ENCODE assay signal across 11 cellular contexts in genomic region chr6:155142163-155142901, GRCh38.
DNase-seq lines count a peak whose midpoint lies in the region; ATAC-seq and TF ChIP-seq lines count a peak whose summit lies in the region.
"Had no signal": no experiment of that assay in that cellular context is flagged by ENCODE, and none has a peak within 500 bp of the region (broad histone marks: within the 10 kb centered on the region; RNA-seq: fewer than 3 reads in every experiment).

No MANE protein-coding gene starts in this region.

- H3K9me3 ChIP-seq in adipocyte (ENCODE audit: control insufficient read depth, low read length) (no peaks in the 10 kb centered on the region), mesenchymal stem cell (ENCODE audit: control insufficient read depth, low read length) (no peaks in the 10 kb centered on the region), thyroid gland (no peaks in the 10 kb centered on the region)
- H3K9me3 ChIP-seq: heart left ventricle had no signal

- no peak overlapping the region for H2BK120ac ChIP-seq in mesenchymal stem cell (ENCODE audit: low read depth, low read length)

- no peak overlapping the region for H3K4me2 ChIP-seq in mesenchymal stem cell (ENCODE audit: low read length, poor library complexity, severe bottlenecking)

- no peak for ATAC-seq in activated T-cell treated with anti-CD3 and anti-CD28 coated beads, Interleukin-2, amount 50 U/mL, for 72 hours (replicated peaks in 1 of 2)
- no peak for ATAC-seq in HG02970 (IDR thresholded peaks at IDR 0.05; ENCODE audit: low FRiP score, unreplicated experiment)

- H3K9me3 Mint-ChIP-seq in activated T-cell treated with anti-CD3 and anti-CD28 coated beads, Interleukin-2, amount 50 U/mL, for 72 hours: no peaks in the 10 kb centered on the region

- H3K4me1 ChIP-seq in adipocyte (ENCODE audit: control insufficient read depth, insufficient read depth, low read length) (peaks cover 29% of the 10 kb centered on the region), mesenchymal stem cell (ENCODE audit: control insufficient read depth, insufficient read depth, low read depth, low read length) (peaks cover 6% of the 10 kb centered on the region), thyroid gland (peaks cover 10 to 20% of the 10 kb centered on the region in 2 donors)

- H2BK5ac ChIP-seq in mesenchymal stem cell (ENCODE audit: low read depth, low read length, poor library complexity, severe bottlenecking): no peak overlapping the region

- peaks cover 2 to 4% of the 10 kb centered on the region in 2 donors for H3K36me3 Mint-ChIP-seq in activated T-cell treated with anti-CD3 and anti-CD28 coated beads, Interleukin-2, amount 50 U/mL, for 72 hours (ENCODE audit: insufficient read depth in 2 of 2)

- H2BK12ac ChIP-seq in mesenchymal stem cell (ENCODE audit: low read length in 2 of 2): peak overlapping the region; percentile 51 to 81

- H3K4me1 Mint-ChIP-seq in activated T-cell treated with anti-CD3 and anti-CD28 coated beads, Interleukin-2, amount 50 U/mL, for 72 hours (ENCODE audit: low read depth): peaks cover 35% of the 10 kb centered on the region

- no peaks in the 10 kb centered on the region for H3K79me1 ChIP-seq in mesenchymal stem cell (replicated peaks; ENCODE audit: low read length, poor library complexity, severe bottlenecking)

- no peak for TF ChIP-seq POLR2A in thyroid gland (IDR thresholded peaks at IDR 0.05)

- H3K9ac ChIP-seq in adipocyte (ENCODE audit: low read length): peak overlapping the region; percentile 75
- H3K9ac ChIP-seq in mesenchymal stem cell (ENCODE audit: low read length): peak overlapping the region; percentile 88

- H3K18ac ChIP-seq in mesenchymal stem cell (ENCODE audit: low read depth in 1 of 2, low read length in 2 of 2): peak overlapping the region; percentile 73 to 84

- no peaks in the 10 kb centered on the region for H3K27me3 ChIP-seq in adipocyte (replicated peaks; ENCODE audit: control insufficient read depth, insufficient read depth, low read length)
- H3K27me3 ChIP-seq in mesenchymal stem cell (ENCODE audit: control insufficient read depth in 1 of 2, insufficient read depth in 1 of 2, low read length in 2 of 2): no peaks in the 10 kb centered on the region
- H3K27me3 ChIP-seq in thyroid gland: no peaks in the 10 kb centered on the region
- H3K27me3 ChIP-seq: heart left ventricle had no signal

- intact Hi-C loops in thyroid gland (cut with DNase I): no loop called here

- no peak overlapping the region for H3K23ac ChIP-seq in mesenchymal stem cell (ENCODE audit: low read length in 2 of 2)

- peak overlapping the region; percentile 0 to 1 for H3K4ac ChIP-seq in mesenchymal stem cell (ENCODE audit: low read depth in 1 of 2, low read length in 2 of 2)

- no peak overlapping the region for H2AFZ ChIP-seq in mesenchymal stem cell (ENCODE audit: low read depth, low read length)

- H3K27ac Mint-ChIP-seq in activated T-cell treated with anti-CD3 and anti-CD28 coated beads, Interleukin-2, amount 50 U/mL, for 72 hours: no peak overlapping the region

- peak overlapping the region; percentile 70 to 75 for H3K4me3 Mint-ChIP-seq in activated T-cell treated with anti-CD3 and anti-CD28 coated beads, Interleukin-2, amount 50 U/mL, for 72 hours

- H3K14ac ChIP-seq in mesenchymal stem cell (ENCODE audit: low read length in 2 of 2): no peak overlapping the region

- peak overlapping the region; percentile 74 for H4K91ac ChIP-seq in mesenchymal stem cell (ENCODE audit: low read length)

- no peak overlapping the region for H2AK5ac ChIP-seq in mesenchymal stem cell (ENCODE audit: low read length, severe bottlenecking)

- H2BK15ac ChIP-seq in mesenchymal stem cell (ENCODE audit: low read depth, poor library complexity, severe bottlenecking): peak overlapping the region; percentile 44

- TF ChIP-seq CTCF in thyroid gland (IDR thresholded peaks at IDR 0.05): no peak

- no peak for DNase-seq in activated T-cell treated with anti-CD3 and anti-CD28 coated beads, Interleukin-2, amount 50 U/mL, for 72 hours
- no peak for DNase-seq in activated T-cell treated with anti-CD3 and anti-CD28 coated beads, Interleukin-2, amount 50 U/mL, for 48 hours
- DNase-seq in adipocyte (ENCODE audit: low read depth): no peak
- DNase-seq in mesenchymal stem cell: peak; percentile 63
- DNase-seq in thyroid gland: no peak
- DNase-seq in germinal center (ENCODE audit: low spot score): no peak
- DNase-seq in DMS153 treated with DMSO at 0.1 percent for 48 hours (lab: John Stamatoyannopoulos, UW; ENCODE audit: unreplicated experiment): no peak
- DNase-seq: heart left ventricle, NCI-H2227 treated with DMSO at 0.1 percent for 48 hours, occipital lobe had no signal

- H3K27ac ChIP-seq in mesenchymal stem cell (ENCODE audit: low read length, poor library complexity, severe bottlenecking) (no peak overlapping the region), thyroid gland (peak overlapping the region in 2 of 3 donors; percentile 32 to 49)

- no peaks in the 10 kb centered on the region for H3K36me3 ChIP-seq in adipocyte (ENCODE audit: control insufficient read depth, insufficient read depth, low read length, severe bottlenecking)
- no peaks in the 10 kb centered on the region for H3K36me3 ChIP-seq in mesenchymal stem cell (ENCODE audit: control insufficient read depth in 1 of 2, insufficient read depth in 2 of 2, low read depth in 1 of 2, low read length in 2 of 2)
- H3K36me3 ChIP-seq in thyroid gland: no peaks in the 10 kb centered on the region
- H3K36me3 ChIP-seq: heart left ventricle had no signal

- H4K8ac ChIP-seq in mesenchymal stem cell (ENCODE audit: low read length): peak overlapping the region; percentile 80

- H3K27me3 Mint-ChIP-seq in activated T-cell treated with anti-CD3 and anti-CD28 coated beads, Interleukin-2, amount 50 U/mL, for 72 hours (ENCODE audit: low read depth): no peaks in the 10 kb centered on the region

- H3K4me3 ChIP-seq in adipocyte (ENCODE audit: low read length) (peak overlapping the region; percentile 72), mesenchymal stem cell (ENCODE audit: insufficient read depth in 1 of 2, low read depth in 1 of 2, low read length in 2 of 2) (peak overlapping the region in 1 of 2 experiments; percentile 67), thyroid gland (replicated peaks in 1 of 3) (no peak overlapping the region)

- 49% methylated on average over 12 of the region's 12 CpGs for WGBS in mesenchymal stem cell
- 65 to 72% methylated on average over 12 of the region's 12 CpGs for WGBS in thyroid gland, 2 donors
